17 cellular contexts compared by ENCODE assay signal in genomic region chr17:1447061-1447460, GRCh38. TPM values are rescaled to one million over a fixed set of nuclear protein-coding genes. Genes with fewer than 3 reads are reported as not detected.
A peak's percentile ranks its signal among the peaks of the same experiment; 100 is the strongest.
DNase-seq lines count a peak whose midpoint lies in the region; ATAC-seq and TF ChIP-seq lines count a peak whose summit lies in the region.
"Had no signal": no experiment of that assay in that cellular context is flagged by ENCODE, and none has a peak within 500 bp of the region (broad histone marks: within the 10 kb centered on the region; RNA-seq: fewer than 3 reads in every experiment).

No MANE protein-coding gene starts in this region.

- no peaks in the 10 kb centered on the region for H3K9me3 Mint-ChIP-seq in activated CD4-positive, alpha-beta T cell treated with anti-CD3 and anti-CD28 coated beads, Interleukin-2, amount 10 ng/mL, durations not matched to agents 7 days and 5 days
- no peaks in the 10 kb centered on the region for H3K9me3 Mint-ChIP-seq in endodermal cell

- H3K27me3 Mint-ChIP-seq in activated CD4-positive, alpha-beta T cell treated with anti-CD3 and anti-CD28 coated beads, Interleukin-2, amount 10 ng/mL, durations not matched to agents 7 days and 5 days: no peaks in the 10 kb centered on the region
- no peaks in the 10 kb centered on the region for H3K27me3 Mint-ChIP-seq in endodermal cell (ENCODE audit: insufficient read depth)

- H3K36me3 Mint-ChIP-seq in activated CD4-positive, alpha-beta T cell treated with anti-CD3 and anti-CD28 coated beads, Interleukin-2, amount 10 ng/mL, durations not matched to agents 7 days and 5 days (ENCODE audit: low read depth): peaks cover 14% of the 10 kb centered on the region
- H3K36me3 Mint-ChIP-seq in endodermal cell (ENCODE audit: low read depth): peaks cover 51% of the 10 kb centered on the region

- no peak overlapping the region for H2AFZ ChIP-seq in PC-9

- peaks cover 99% of the 10 kb centered on the region for H3K79me2 ChIP-seq in PC-9 (ENCODE audit: low read depth)

- POLR2A ChIA-PET in activated CD4-positive, alpha-beta T cell treated with anti-CD3 and anti-CD28 coated beads, Interleukin-2, amount 10 ng/mL, durations not matched to agents 7 days and 5 days (lab: Charles Lee): interaction anchor here (0.6 kb wide), 1 partner anchor 71 kb away, joined by 7 read pairs; no protein-coding TSS in a partner anchor
- POLR2A ChIA-PET in PC-9 (lab: Charles Lee; ENCODE audit: unreplicated experiment): no interaction called here

- CTCF ChIA-PET in activated CD4-positive, alpha-beta T cell treated with anti-CD3 and anti-CD28 coated beads, Interleukin-2, amount 10 ng/mL, durations not matched to agents 7 days and 5 days (lab: Charles Lee): interaction anchor here (0.7 kb wide), 1 partner anchor 40 kb away, joined by 3 read pairs; no protein-coding TSS in a partner anchor
- CTCF ChIA-PET in PC-9 (lab: Charles Lee): interaction anchor here (0.5 kb wide), 1 partner anchor 48 kb away, joined by 4 read pairs; no protein-coding TSS in a partner anchor

- H3K36me3 ChIP-seq in PC-9 (ENCODE audit: low read depth): no peaks in the 10 kb centered on the region
- peaks cover 2 to 4% (median 2%) of the 10 kb centered on the region in 3 donors for H3K36me3 ChIP-seq in skeletal muscle tissue (ENCODE audit: control insufficient read depth in 3 of 3, insufficient read depth in 3 of 3, low read length in 3 of 3)
- H3K36me3 ChIP-seq in endodermal cell (ENCODE audit: control insufficient read depth, insufficient read depth, low read length): peaks cover 53% of the 10 kb centered on the region
- H3K36me3 ChIP-seq in H7 (replicated peaks; ENCODE audit: control insufficient read depth, insufficient read depth, low read length): peaks cover 2% of the 10 kb centered on the region

- H3K4me1 Mint-ChIP-seq in activated CD4-positive, alpha-beta T cell treated with anti-CD3 and anti-CD28 coated beads, Interleukin-2, amount 10 ng/mL, durations not matched to agents 7 days and 5 days: peaks cover 36% of the 10 kb centered on the region
- no peaks in the 10 kb centered on the region for H3K4me1 Mint-ChIP-seq in endodermal cell

- H3K4me1 ChIP-seq in PC-9 (replicated peaks; ENCODE audit: insufficient read depth): no peaks in the 10 kb centered on the region
- H3K4me1 ChIP-seq in skeletal muscle tissue (ENCODE audit: control insufficient read depth in 3 of 3, insufficient read depth in 3 of 3, low read length in 3 of 3): peaks cover 20 to 29% (median 22%) of the 10 kb centered on the region in 3 donors
- H3K4me1 ChIP-seq in endodermal cell (ENCODE audit: control insufficient read depth, insufficient read depth, low read length): no peaks in the 10 kb centered on the region
- H3K4me1 ChIP-seq: HAP-1 had no signal

- H3F3A ChIP-seq in PC-9 (ENCODE audit: insufficient read depth, low read depth): peaks cover 15% of the 10 kb centered on the region

- H3K27ac ChIP-seq in PC-9: 0 out of 2 replicates have a peak overlapping the region, but pooled peaks have one; percentile 21
- peak overlapping the region; percentile 55 for H3K27ac ChIP-seq in skeletal muscle tissue (ENCODE audit: low read depth, low read length)
- H3K27ac ChIP-seq in endodermal cell (ENCODE audit: low read depth, low read length): no peak overlapping the region
- H3K27ac ChIP-seq: HL-60 had no signal

- H3K9me3 ChIP-seq in PC-9 (ENCODE audit: insufficient read depth, low read depth): no peaks in the 10 kb centered on the region
- H3K9me3 ChIP-seq in skeletal muscle tissue (ENCODE audit: control insufficient read depth in 3 of 3, low read length in 3 of 3): no peaks in the 10 kb centered on the region
- H3K9me3 ChIP-seq in endodermal cell (ENCODE audit: control insufficient read depth, low read length): no peaks in the 10 kb centered on the region
- H3K9me3 ChIP-seq: HAP-1 had no signal

- no peak for TF ChIP-seq CTCF in PC-9 (conservative IDR thresholded peaks at IDR 0.05)
- no peak for TF ChIP-seq CTCF in endodermal cell (conservative IDR thresholded peaks at IDR 0.05)

- no peak for DNase-seq in activated CD4-positive, alpha-beta T cell treated with anti-CD3 and anti-CD28 coated beads, Interleukin-2, amount 10 ng/mL, durations not matched to agents 7 days and 5 days
- DNase-seq in activated CD4-positive, alpha-beta T cell treated with anti-CD3 and anti-CD28 coated beads, Interleukin-2, amount 50 U/mL, for 48 hours: no peak
- DNase-seq in PC-9 (no peak), left ventricle myocardium superior (no peak), endodermal cell (no peak), H7 (no peak)
- DNase-seq: activated naive CD4-positive, alpha-beta T cell; left cardiac atrium; NCI-H2081 treated with DMSO at 0.1 percent for 48 hours; NCI-H748 treated with DMSO at 0.1 percent for 48 hours; RPMI8226; T-helper 9 cell had no signal

- peaks cover 88% of the 10 kb centered on the region for H4K20me1 ChIP-seq in PC-9 (ENCODE audit: insufficient read depth)

- H3K4me3 Mint-ChIP-seq in activated CD4-positive, alpha-beta T cell treated with anti-CD3 and anti-CD28 coated beads, Interleukin-2, amount 10 ng/mL, durations not matched to agents 7 days and 5 days: no peak overlapping the region
- no peak overlapping the region for H3K4me3 Mint-ChIP-seq in endodermal cell

- H3K4me2 ChIP-seq in PC-9: no peak overlapping the region

- H3K4me3 ChIP-seq in PC-9 (no peak overlapping the region), skeletal muscle tissue (ENCODE audit: low read length in 3 of 3) (no peak overlapping the region), endodermal cell (ENCODE audit: low read length) (no peak overlapping the region), H7 (ENCODE audit: insufficient read depth, low read depth, low read length) (no peak overlapping the region)
- H3K4me3 ChIP-seq: HAP-1, skin epidermis had no signal

- H3K9me2 ChIP-seq in PC-9 (ENCODE audit: insufficient read depth): no peaks in the 10 kb centered on the region

- H3K27ac Mint-ChIP-seq in activated CD4-positive, alpha-beta T cell treated with anti-CD3 and anti-CD28 coated beads, Interleukin-2, amount 10 ng/mL, durations not matched to agents 7 days and 5 days: peak overlapping the region; percentile 50
- no peak overlapping the region for H3K27ac Mint-ChIP-seq in endodermal cell

- H3K27me3 ChIP-seq in PC-9 (ENCODE audit: insufficient read depth, low read depth) (no peaks in the 10 kb centered on the region), skeletal muscle tissue (ENCODE audit: control insufficient read depth in 3 of 3, insufficient read depth in 3 of 3, low read length in 3 of 3) (no peaks in the 10 kb centered on the region), endodermal cell (ENCODE audit: control insufficient read depth, insufficient read depth, low read length, poor library complexity, severe bottlenecking) (no peaks in the 10 kb centered on the region), H7 (ENCODE audit: control insufficient read depth, insufficient read depth, low read length) (no peaks in the 10 kb centered on the region)

- BruUV-seq in PC-9 (replicated peaks; lab: Mats Ljungman, UMichigan): no TSS peak

- no peak overlapping the region for H3K9ac ChIP-seq in skeletal muscle tissue (ENCODE audit: low read depth in 1 of 3, low read length in 3 of 3)
- no peak overlapping the region for H3K9ac ChIP-seq in endodermal cell (ENCODE audit: extremely low read depth, low read length, poor library complexity, severe bottlenecking)

- 96 to 97% methylated on average over 7 of the region's 7 CpGs for WGBS in endodermal cell (ENCODE audit: insufficient coverage in 1 of 2, insufficient read length in 1 of 2), 2 experiments

- intact Hi-C loops in PC-9 (cut with micrococcal nuclease; ENCODE audit: unreplicated experiment): no loop called here
- intact Hi-C loops in left ventricle myocardium superior (cut with micrococcal nuclease): no loop called here

- ATAC-seq in left ventricle myocardium superior (peak; percentile 34), HG02973 (IDR thresholded peaks at IDR 0.05; ENCODE audit: unreplicated experiment) (no peak)

RNA-seq across cellular contexts. Expression of gene CRK, which starts 9.0 kb away (rescaled TPM):
- total RNA-seq in activated CD4-positive, alpha-beta T cell treated with anti-CD3 and anti-CD28 coated beads, Interleukin-2, amount 10 ng/mL, durations not matched to agents 7 days and 5 days: 10 to 100 TPM; 17.5 to 18.4 TPM
- total RNA-seq in PC-9 (2021) (57.1 and 57.9 TPM in 2 replicates), left ventricle myocardium superior (37.9 TPM), skeletal muscle tissue (42.8 TPM), endodermal cell (10 to 100 TPM; 50.5 to 52.3 TPM)
- 44.9 TPM for polyA plus RNA-seq in endodermal cell (2013, experiment 1 of 2)
- 43.6 TPM for polyA plus RNA-seq in endodermal cell (2013, experiment 2 of 2)
- 60.5 and 68.4 TPM in 2 replicates for total RNA-seq in H7 (2014; rRNA removed; shearing (Covaris generic))

RNA-seq across cellular contexts. Expression of gene MYO1C, which starts 45.4 kb away (rescaled TPM):
- total RNA-seq in activated CD4-positive, alpha-beta T cell treated with anti-CD3 and anti-CD28 coated beads, Interleukin-2, amount 10 ng/mL, durations not matched to agents 7 days and 5 days: 10 to 100 TPM; 26.7 to 34.1 TPM
- 237 and 261 TPM in 2 replicates for total RNA-seq in PC-9 (2021)
- 200 TPM for total RNA-seq in left ventricle myocardium superior
- 69.4 TPM for total RNA-seq in skeletal muscle tissue
- 10 to 100 TPM; 75.5 to 90.0 TPM for total RNA-seq in endodermal cell
- polyA plus RNA-seq in endodermal cell (2013, experiment 1 of 2): 32.2 TPM
- 32.5 TPM for polyA plus RNA-seq in endodermal cell (2013, experiment 2 of 2)
- 55.9 and 62.6 TPM in 2 replicates for total RNA-seq in H7 (2014; rRNA removed; shearing (Covaris generic))

RNA-seq across cellular contexts. Expression of gene YWHAE, which starts 47.0 kb away (rescaled TPM):
- total RNA-seq in activated CD4-positive, alpha-beta T cell treated with anti-CD3 and anti-CD28 coated beads, Interleukin-2, amount 10 ng/mL, durations not matched to agents 7 days and 5 days: 100 to 1,000 TPM; 340 to 435 TPM
- total RNA-seq in PC-9 (2021) (841 and 1,140 TPM in 2 replicates), left ventricle myocardium superior (620 TPM), skeletal muscle tissue (280 TPM), endodermal cell (1,000 to 10,000 TPM; 1,225 to 1,349 TPM)
- 1,001 TPM for polyA plus RNA-seq in endodermal cell (2013, experiment 1 of 2)
- 1,057 TPM for polyA plus RNA-seq in endodermal cell (2013, experiment 2 of 2)
- 303 and 330 TPM in 2 replicates for total RNA-seq in H7 (2014; rRNA removed; shearing (Covaris generic))
